12 cellular contexts compared by ENCODE assay signal in the genomic region with DNA sequence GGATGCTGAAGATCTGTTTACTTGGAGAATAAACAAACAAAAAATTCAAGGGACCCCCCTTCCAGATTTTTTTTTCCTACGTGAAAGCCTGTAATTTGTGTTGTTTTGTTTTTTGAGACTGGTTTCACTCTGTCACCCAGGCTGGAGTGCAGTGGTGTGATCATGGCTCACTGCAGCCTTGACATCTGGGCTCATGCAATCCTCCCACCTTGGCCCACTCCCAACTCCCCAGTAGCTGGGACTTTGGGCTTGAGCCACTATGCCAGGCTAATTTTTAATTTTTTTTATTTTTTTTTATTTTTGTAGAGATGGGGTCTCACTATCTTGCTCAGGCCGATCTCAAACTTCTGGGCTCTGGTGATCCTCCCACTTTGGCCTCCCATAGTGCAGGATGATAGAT. TPM values are rescaled to one million over a fixed set of nuclear protein-coding genes. Genes with fewer than 3 reads are reported as not detected.
"Had no signal": no experiment of that assay in that cellular context is flagged by ENCODE, and none has a peak within 500 bp of the region (broad histone marks: within the 10 kb centered on the region; RNA-seq: fewer than 3 reads in every experiment).

No MANE protein-coding gene starts in this region.

- H3K36me3 ChIP-seq: gastroesophageal sphincter, vagina had no signal

- H3K27ac ChIP-seq: gastroesophageal sphincter, vagina had no signal

- H3K4me3 ChIP-seq: smooth muscle cell had no signal

- ATAC-seq: activated CD8-positive, alpha-beta T cell treated with anti-CD3 and anti-CD28 coated beads for 36 hours; activated T-cell treated with anti-CD3 and anti-CD28 coated beads, Interleukin-2, amount 50 U/mL, for 4 hours; gastroesophageal sphincter; natural killer cell treated with Interleukin-12 subunit alpha and Interleukin-12 subunit beta and Interleukin-15 and Interleukin-18, amount 100 ng/mL, for 72 hours; WTC11 had no signal

- H3K4me1 ChIP-seq: gastroesophageal sphincter, vagina had no signal

- DNase-seq: activated CD4-positive, alpha-beta T cell treated with anti-CD3 and anti-CD28 coated beads for 4 hours; activated CD8-positive, alpha-beta T cell treated with anti-CD3 and anti-CD28 coated beads for 36 hours; activated effector memory CD4-positive, alpha-beta T cell treated with anti-CD3 and anti-CD28 coated beads, Interleukin-2, amount 50 U/mL, for 16 hours; activated T-cell treated with anti-CD3 and anti-CD28 coated beads, Interleukin-2, amount 50 U/mL, for 4 hours; amniotic stem cell; effector memory CD4-positive, alpha-beta T cell; T-helper 2 cell had no signal

- H3K4me2 ChIP-seq: smooth muscle cell had no signal

- H3K9me3 ChIP-seq: gastroesophageal sphincter, vagina had no signal

- H3K27me3 ChIP-seq: gastroesophageal sphincter, vagina had no signal

RNA-seq across cellular contexts. Expression of gene MRC1, which starts 2.3 kb away (rescaled TPM):
- total RNA-seq: activated CD8-positive, alpha-beta T cell treated with anti-CD3 and anti-CD28 coated beads for 36 hours; natural killer cell treated with Interleukin-12 subunit alpha and Interleukin-12 subunit beta and Interleukin-15 and Interleukin-18, amount 100 ng/mL, for 72 hours; smooth muscle cell had no signal

RNA-seq across cellular contexts. Expression of gene TMEM236, which starts 59.5 kb away (rescaled TPM):
- total RNA-seq: vagina had no signal
